Comparison of ENCODE assay signal across 12 cellular contexts in the genomic region with DNA sequence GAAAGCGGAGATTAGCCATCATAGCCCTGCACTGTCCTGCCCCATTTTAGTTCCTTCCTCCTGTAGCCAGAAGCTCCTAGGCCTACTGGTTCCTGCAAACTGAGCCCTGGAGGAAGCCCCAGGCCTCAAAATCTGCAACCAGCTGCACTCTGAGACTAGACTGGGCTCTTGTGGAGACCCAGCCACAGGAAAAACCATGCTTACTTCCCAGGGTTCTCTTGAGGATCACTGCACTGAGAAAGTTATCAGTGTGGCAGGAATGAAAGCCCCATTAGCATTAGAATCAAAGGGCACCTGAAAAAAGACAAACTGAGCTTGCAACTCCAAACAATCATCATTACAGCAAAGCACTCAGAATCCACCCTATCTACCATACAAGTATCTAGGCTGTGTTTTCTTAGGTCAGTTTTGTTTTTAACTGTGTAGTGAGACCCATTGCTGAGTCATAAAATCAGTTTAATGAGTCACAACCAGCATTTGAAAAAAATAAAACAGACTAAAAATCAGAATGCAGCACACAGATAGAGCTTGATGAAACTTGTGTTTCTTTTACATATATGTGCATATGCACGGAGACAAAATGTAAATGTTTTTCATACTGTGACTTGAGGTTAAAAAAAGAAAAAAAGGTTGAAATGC.
DNase-seq lines count a peak whose midpoint lies in the region; ATAC-seq, FAIRE-seq and TF ChIP-seq lines count a peak whose summit lies in the region.
"Had no signal": no experiment of that assay in that cellular context is flagged by ENCODE, and none has a peak within 500 bp of the region (broad histone marks: within the 10 kb centered on the region; RNA-seq: fewer than 3 reads in every experiment).

No MANE protein-coding gene starts in this region.

- POLR2A ChIA-PET in GM12878 (lab: Charles Lee), result no interaction called here

- SMC1A ChIA-PET in GM12878 (lab: Charles Lee; ENCODE audit: uncharacterized antibody, unreplicated experiment), result interaction anchor here (0.6 to 1.3 kb wide), 2 partner anchors 19 to 236 kb away, joined by 3 read pairs; no protein-coding TSS in a partner anchor

- H3K27me3 ChIP-seq in GM12878 (replicated peaks in 1 of 2; ENCODE audit: control insufficient read depth in 2 of 2, insufficient read depth in 2 of 2, low read length in 1 of 2), result no peaks in the 10 kb centered on the region; a peak in 1 of 4 replicates
- H3K27me3 ChIP-seq in BE2C, result peaks cover 3% of the 10 kb centered on the region

- FAIRE-seq in GM12878 (lab: Jason Lieb, UNC), result no peak

- H3K4me1 ChIP-seq in GM12878 (ENCODE audit: control insufficient read depth, insufficient read depth, low read length) (no peaks in the 10 kb centered on the region), BE2C (no peaks in the 10 kb centered on the region)
- H3K4me1 ChIP-seq: parathyroid adenoma had no signal

- no peaks in the 10 kb centered on the region for H4K20me1 ChIP-seq in GM12878 (ENCODE audit: control insufficient read depth, insufficient read depth)

- H3K4me2 ChIP-seq in GM12878 (ENCODE audit: control insufficient read depth, insufficient read depth), result no peak overlapping the region

- no peaks in the 10 kb centered on the region for H3K36me3 ChIP-seq in GM12878 (ENCODE audit: control insufficient read depth in 2 of 2, insufficient read depth in 2 of 2, low read length in 1 of 2)
- H3K36me3 ChIP-seq in BE2C, result no peaks in the 10 kb centered on the region

- TF ChIP-seq EP300 in GM12878 (IDR thresholded peaks at IDR 0.05; ENCODE audit: borderline replicate concordance in 1 of 2, control insufficient read depth in 1 of 2, low read depth in 2 of 2, low read length in 2 of 2), result no peak

- intact Hi-C loops in GM12878 (cut with micrococcal nuclease; ENCODE audit: unreplicated experiment), result no loop called here

- H3K4me3 ChIP-seq in GM12878, result no peak overlapping the region
- no peak overlapping the region for H3K4me3 ChIP-seq in BE2C (ENCODE audit: low read depth, low read length)

- H3K9ac ChIP-seq in GM12878 (ENCODE audit: control insufficient read depth, insufficient read depth, low read length), result no peak overlapping the region
- H3K9ac ChIP-seq: parathyroid adenoma had no signal

- peak; percentile 32; the same call in 2 of the 3 replicates for ATAC-seq in GM12878
- no peak for ATAC-seq in esophagus mucosa
- ATAC-seq: T-helper 17 cell had no signal

- in situ Hi-C loops in GM12878 (cut with MboI), result no loop called here

- H3K9me3 ChIP-seq in GM12878 (replicated peaks; ENCODE audit: control insufficient read depth, insufficient read depth, low read length) (no peaks in the 10 kb centered on the region), BE2C (no peaks in the 10 kb centered on the region)

- RAD21 ChIA-PET in GM12878 (lab: Charles Lee; ENCODE audit: unreplicated experiment), result no interaction called here

- TF ChIP-seq CTCF in GM12878 (IDR thresholded peaks at IDR 0.05 in 2 of 3, conservative IDR thresholded peaks at IDR 0.05 in 1 of 3; ENCODE audit: control insufficient read depth in 2 of 3, extremely low read depth in 1 of 3, insufficient read depth in 1 of 3, low read depth in 3 of 3, low read length in 3 of 3) (no peak), BE2C (IDR thresholded peaks at IDR 0.05; ENCODE audit: low read depth, low read length) (no peak)

- BruUV-seq in GM12878 (replicated peaks; lab: Mats Ljungman, UMichigan), result no TSS peak

- H3K27ac ChIP-seq in GM12878 (ENCODE audit: control insufficient read depth, insufficient read depth), result no peak overlapping the region
- H3K27ac ChIP-seq: parathyroid adenoma had no signal

- DNase-seq in AG08396 (ENCODE audit: low spot score) (peak; percentile 40), HS-5 (ENCODE audit: low read depth) (peak; percentile 68), GM12878 (ENCODE audit: low read depth, low spot score) (no peak), iPS-NIHi7 (ENCODE audit: extremely low spot score) (peak; percentile 33), COLO829 (ENCODE audit: low spot score) (no peak), NCI-H510A treated with DMSO at 0.1 percent for 48 hours (lab: John Stamatoyannopoulos, UW) (no peak), BE2C (no peak)
- DNase-seq: C1 segment of cervical spinal cord, erythroblast, T-helper 17 cell had no signal

- CTCF ChIA-PET in GM12878 (lab: Yijun Ruan, JAX), result no interaction called here

- 53% methylated on average over 2 of the region's 2 CpGs for WGBS in GM12878 (ENCODE audit: insufficient coverage, insufficient replicate concordance, low lambda C conversion rate, missing lambda C conversion rate)

- H2AFZ ChIP-seq in GM12878 (ENCODE audit: control insufficient read depth, low read depth, low read length), result no peak overlapping the region
- H2AFZ ChIP-seq: parathyroid adenoma had no signal

- no peak for TF ChIP-seq POLR2A in GM12878 (IDR thresholded peaks at IDR 0.05; ENCODE audit: low read depth, low read length)

- H3K79me2 ChIP-seq in GM12878 (ENCODE audit: control insufficient read depth, insufficient read depth, low read length), result no peaks in the 10 kb centered on the region
- H3K79me2 ChIP-seq: parathyroid adenoma had no signal

- no peak for TF ChIP-seq RAD21 in GM12878 (IDR thresholded peaks at IDR 0.05; ENCODE audit: insufficient read depth, low read depth, low read length)

TF ChIP-seq in GM12878, 131 proteins besides CTCF, POLR2A, EP300 and RAD21:
- TF ChIP-seq JUNB (IDR thresholded peaks at IDR 0.05), result peak; percentile 71
- TF ChIP-seq, protein P1, sequence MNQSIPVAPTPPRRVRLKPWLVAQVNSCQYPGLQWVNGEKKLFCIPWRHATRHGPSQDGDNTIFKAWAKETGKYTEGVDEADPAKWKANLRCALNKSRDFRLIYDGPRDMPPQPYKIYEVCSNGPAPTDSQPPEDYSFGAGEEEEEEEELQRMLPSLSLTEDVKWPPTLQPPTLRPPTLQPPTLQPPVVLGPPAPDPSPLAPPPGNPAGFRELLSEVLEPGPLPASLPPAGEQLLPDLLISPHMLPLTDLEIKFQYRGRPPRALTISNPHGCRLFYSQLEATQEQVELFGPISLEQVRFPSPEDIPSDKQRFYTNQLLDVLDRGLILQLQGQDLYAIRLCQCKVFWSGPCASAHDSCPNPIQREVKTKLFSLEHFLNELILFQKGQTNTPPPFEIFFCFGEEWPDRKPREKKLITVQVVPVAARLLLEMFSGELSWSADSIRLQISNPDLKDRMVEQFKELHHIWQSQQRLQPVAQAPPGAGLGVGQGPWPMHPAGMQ (IDR thresholded peaks at IDR 0.05; ENCODE audit: borderline replicate concordance), result no peak

Comparison
In these comparisons a context has a peak if more than half of its experiments do, and no peak if none do; other contexts are left out.
1. DNase-seq: peak in AG08396 (single experiment), HS-5 (single experiment) and iPS-NIHi7 (single experiment); none in GM12878 (single experiment), COLO829 (single experiment), NCI-H510A treated with DMSO at 0.1 percent for 48 hours (single experiment) and BE2C (single experiment).